ENCODE assay signal across 8 cellular contexts in genomic region chr19:45505996-45506245, GRCh38. TPM values are rescaled to one million over a fixed set of nuclear protein-coding genes. Genes with fewer than 3 reads are reported as not detected.
DNase-seq lines count a peak whose midpoint lies in the region; ATAC-seq and TF ChIP-seq lines count a peak whose summit lies in the region.

No MANE protein-coding gene starts in this region.

- POLR2A ChIA-PET in A673 (lab: Charles Lee; ENCODE audit: low non-redundant PET) = no interaction called here
- POLR2A ChIA-PET in IMR-90 (lab: Charles Lee; ENCODE audit: unreplicated experiment) = no interaction called here

- peak overlapping the region; percentile 83 to 91 for H4K8ac ChIP-seq in IMR-90 (ENCODE audit: low read depth in 2 of 2, low read length in 2 of 2)

- TF ChIP-seq POLR2A in IMR-90 (IDR thresholded peaks at IDR 0.05; ENCODE audit: low read depth, low read length) = no peak

- H2BK5ac ChIP-seq in IMR-90 (ENCODE audit: low read depth, low read length, poor library complexity, severe bottlenecking) = peak overlapping the region; percentile 63

- in situ Hi-C loops in IMR-90 (cut with MboI; ENCODE audit: low sequenced_read_pairs) = no loop called here

- no peaks in the 10 kb centered on the region for H3K36me3 ChIP-seq in A673 (ENCODE audit: insufficient read depth, low read length, poor library complexity, severe bottlenecking)
- peaks cover 2% of the 10 kb centered on the region; the same call in 1 of the 2 replicates for H3K36me3 ChIP-seq in IMR-90 (ENCODE audit: control insufficient read depth, insufficient read depth, low read length)
- H3K36me3 ChIP-seq in mucosa of stomach (ENCODE audit: control insufficient read depth, insufficient read depth, low read length) = no peaks in the 10 kb centered on the region

- dilution Hi-C loops in IMR-90 (cut with HindIII; ENCODE audit: low sequenced_read_pairs, unreplicated experiment) = no loop called here

- peak overlapping the region; percentile 100 for H2AK5ac ChIP-seq in IMR-90 (ENCODE audit: low read depth, low read length)

- H2BK15ac ChIP-seq in IMR-90 (ENCODE audit: low read depth, low read length) = peak overlapping the region; percentile 100; the same call in 2 of the 3 replicates

- WGBS in IMR-90 (ENCODE audit: extremely low coverage in 2 of 2, insufficient read length in 1 of 2), 2 experiments = no CpG with 5 or more reads among the region's 5 CpGs

- peaks cover 0 to 41% of the 10 kb centered on the region in 2 experiments; a peak in 2 of 4 replicates for H3K79me1 ChIP-seq in IMR-90 (ENCODE audit: low read depth in 1 of 2, low read length in 2 of 2)

- H4K5ac ChIP-seq in IMR-90 (ENCODE audit: low read depth, low read length) = peak overlapping the region; percentile 51

- H3K4me2 ChIP-seq in IMR-90 (ENCODE audit: low read depth, low read length) = peak overlapping the region; percentile 81

- peak overlapping the region; percentile 85 for H3K4ac ChIP-seq in IMR-90 (ENCODE audit: low read depth, low read length)

- H3K27me3 ChIP-seq in A673 (replicated peaks; ENCODE audit: insufficient read depth, low read depth, low read length, poor library complexity) = no peaks in the 10 kb centered on the region
- no peaks in the 10 kb centered on the region for H3K27me3 ChIP-seq in IMR-90 (ENCODE audit: control insufficient read depth, insufficient read depth, low read length)
- no peaks in the 10 kb centered on the region for H3K27me3 ChIP-seq in mucosa of stomach (ENCODE audit: control insufficient read depth, insufficient read depth, low read length)

- H2BK120ac ChIP-seq in IMR-90 (ENCODE audit: low read depth, low read length) = peak overlapping the region; percentile 95

- ATAC-seq in IMR-90 (ENCODE audit: low read depth) = no peak

- H4K91ac ChIP-seq in IMR-90 (ENCODE audit: insufficient read depth, low read depth, low read length) = peak overlapping the region; percentile 83

- peak overlapping the region; percentile 91 for H2AK9ac ChIP-seq in IMR-90 (replicated peaks; ENCODE audit: low read depth, low read length, poor library complexity)

- H3K14ac ChIP-seq in IMR-90 (replicated peaks; ENCODE audit: low read depth, low read length) = peak overlapping the region; percentile 97

- H4K20me1 ChIP-seq in IMR-90 (ENCODE audit: insufficient read depth, low read length) = peaks cover 21% of the 10 kb centered on the region

- no peak for TF ChIP-seq RAD21 in IMR-90 (IDR thresholded peaks at IDR 0.05; ENCODE audit: low read length)

- peak overlapping the region; percentile 98 for H2AFZ ChIP-seq in IMR-90 (replicated peaks; ENCODE audit: low read length, poor library complexity)

- intact Hi-C loops in A673 (cut with micrococcal nuclease; ENCODE audit: unreplicated experiment) = loop anchor here (5.0 kb wide), 1 partner anchor 136 kb away; no protein-coding TSS in a partner anchor
- intact Hi-C loops in IMR-90 (cut with micrococcal nuclease) = loop anchor here (5.0 kb wide), 2 partner anchors 136 to 186 kb away; partner anchors contain the start of genes QPCTL and SNRPD2

- peak overlapping the region; percentile 15; the same call in 1 of the 2 replicates for H3K18ac ChIP-seq in IMR-90 (ENCODE audit: low read depth, low read length)

- H3K9me3 ChIP-seq in A673 (ENCODE audit: low read depth, low read length, poor library complexity, severe bottlenecking) (no peaks in the 10 kb centered on the region), IMR-90 (ENCODE audit: control insufficient read depth, insufficient read depth, low read length) (no peaks in the 10 kb centered on the region), mucosa of stomach (ENCODE audit: control insufficient read depth, low read length) (no peaks in the 10 kb centered on the region)

- CTCF ChIA-PET in A673 (lab: Charles Lee) (interaction anchor here (0.7 kb wide), 1 partner anchor 27 kb away, joined by 4 read pairs; no protein-coding TSS in a partner anchor), IMR-90 (lab: Yijun Ruan, JAX) (interaction anchor here (0.6 to 0.7 kb wide), 2 partner anchors 201 to 872 kb away, joined by 3 read pairs; no protein-coding TSS in a partner anchor)

- H3K4me1 ChIP-seq in A673 (ENCODE audit: insufficient read depth, low read length, poor library complexity, severe bottlenecking) (peaks cover 10% of the 10 kb centered on the region), IMR-90 (ENCODE audit: control insufficient read depth, insufficient read depth, low read length) (peaks cover 11% of the 10 kb centered on the region), mucosa of stomach (ENCODE audit: control insufficient read depth, insufficient read depth, low read length) (peaks cover 28% of the 10 kb centered on the region)

- peak overlapping the region; percentile 19 for H3K9ac ChIP-seq in IMR-90 (ENCODE audit: low read depth, low read length)
- peak overlapping the region; percentile 100 for H3K9ac ChIP-seq in mucosa of stomach (ENCODE audit: low read length)

- BruUV-seq in A673 (replicated peaks; lab: Mats Ljungman, UMichigan) = TSS peak; percentile 28
- no TSS peak for BruUV-seq in IMR-90 (replicated peaks; lab: Mats Ljungman, UMichigan)

- peak overlapping the region; percentile 98 for H3K23ac ChIP-seq in IMR-90 (ENCODE audit: low read depth, low read length)

- H3K27ac ChIP-seq in A673 (ENCODE audit: low read depth, low read length, poor library complexity, severe bottlenecking) = peak overlapping the region; percentile 83
- peak overlapping the region; percentile 36 for H3K27ac ChIP-seq in IMR-90 (ENCODE audit: insufficient read depth, low read length)
- H3K27ac ChIP-seq in caudate nucleus (ENCODE audit: low read depth, low read length) = peak overlapping the region; percentile 19

- H3K9me1 ChIP-seq in IMR-90 (ENCODE audit: insufficient read depth, low read length) = peaks cover 12% of the 10 kb centered on the region

- DNase-seq in A673 (ENCODE audit: low spot score) = no peak
- DNase-seq in IMR-90 = no peak
- no peak for DNase-seq in caudate nucleus (lab: John Stamatoyannopoulos, UW)
- no peak for DNase-seq in NCI-H128 (lab: John Stamatoyannopoulos, UW; ENCODE audit: unreplicated experiment)
- no peak for DNase-seq in medulla oblongata (ENCODE audit: extremely low spot score)
- no peak for DNase-seq in germinal center (ENCODE audit: low spot score)
- DNase-seq in NCI-H510A treated with DMSO at 0.1 percent for 48 hours (lab: John Stamatoyannopoulos, UW) = no peak

- H2BK20ac ChIP-seq in IMR-90 (ENCODE audit: low read depth, low read length) = peak overlapping the region; percentile 89

- TF ChIP-seq CTCF in A673 (conservative IDR thresholded peaks at IDR 0.05; ENCODE audit: low read depth, low read length) = no peak
- TF ChIP-seq CTCF in IMR-90 (conservative IDR thresholded peaks at IDR 0.05; ENCODE audit: low read depth, low read length) = no peak

- peak overlapping the region; percentile 93 for H3K4me3 ChIP-seq in A673 (ENCODE audit: low read depth, low read length, poor library complexity, severe bottlenecking)
- H3K4me3 ChIP-seq in IMR-90 (ENCODE audit: insufficient read depth, low read depth, low read length) = peak overlapping the region; percentile 92; the same call in 1 of the 2 replicates
- H3K4me3 ChIP-seq in mucosa of stomach (ENCODE audit: low read length) = peak overlapping the region; percentile 20

- no peak overlapping the region for H3K56ac ChIP-seq in IMR-90 (ENCODE audit: extremely low read depth, insufficient read depth, low read length)

TF ChIP-seq in IMR-90, 13 proteins besides CTCF, POLR2A, EP300 and RAD21:
- no peak for TF ChIP-seq MAZ (IDR thresholded peaks at IDR 0.05; ENCODE audit: borderline replicate concordance, low read depth, low read length)

RNA-seq across cellular contexts. Expression of gene VASP, which starts 1.4 kb away (rescaled TPM):
- total RNA-seq in A673 (2021) (89.6 and 102 TPM in 2 replicates), IMR-90 (2012; rRNA removed) (61.1 and 66.9 TPM in 2 replicates)
- 88.8 and 126 TPM in 2 replicates for polyA plus RNA-seq in IMR-90 (2012; rRNA removed)
- 92.1 and 92.3 TPM in 2 replicates for polyA plus RNA-seq in IMR-90 (2012; cell fraction: cytosol; rRNA removed)
- 91.0 and 119 TPM in 2 replicates for polyA plus RNA-seq in IMR-90 (2012; cell fraction: nucleus; rRNA removed; ENCODE audit: low replicate concordance)

RNA-seq across cellular contexts. Expression of gene PPM1N, which starts 7.7 kb away (rescaled TPM):
- total RNA-seq in A673 (2021) = 0.80 and 1.6 TPM in 2 replicates
- 0.56 and 0.90 TPM in 2 replicates for total RNA-seq in IMR-90 (2012; rRNA removed)
- polyA plus RNA-seq in IMR-90 (2012; rRNA removed) = 1.6 TPM in 2 replicates
- 2.0 and 2.9 TPM in 2 replicates for polyA plus RNA-seq in IMR-90 (2012; cell fraction: cytosol; rRNA removed)
- polyA plus RNA-seq in IMR-90 (2012; cell fraction: nucleus; rRNA removed; ENCODE audit: low replicate concordance) = 3.4 and 4.5 TPM in 2 replicates

RNA-seq across cellular contexts. Expression of gene RTN2, which starts 9.1 kb away (rescaled TPM):
- total RNA-seq in A673 (2021) (6.6 and 9.1 TPM in 2 replicates), IMR-90 (2012; rRNA removed) (5.3 and 5.7 TPM in 2 replicates)
- 17.4 and 19.4 TPM in 2 replicates for polyA plus RNA-seq in IMR-90 (2012; rRNA removed)
- polyA plus RNA-seq in IMR-90 (2012; cell fraction: cytosol; rRNA removed) = 16.9 and 38.3 TPM in 2 replicates
- polyA plus RNA-seq in IMR-90 (2012; cell fraction: nucleus; rRNA removed; ENCODE audit: low replicate concordance) = 11.9 and 20.0 TPM in 2 replicates

RNA-seq across cellular contexts. Expression of gene FOSB, which starts 38.1 kb away (rescaled TPM):
- total RNA-seq in A673 (2021) (1.0 and 1.9 TPM in 2 replicates), IMR-90 (2012; rRNA removed) (11.1 and 31.9 TPM in 2 replicates)
- 15.6 and 60.1 TPM in 2 replicates for polyA plus RNA-seq in IMR-90 (2012; rRNA removed)
- 52.4 and 90.3 TPM in 2 replicates for polyA plus RNA-seq in IMR-90 (2012; cell fraction: cytosol; rRNA removed)
- polyA plus RNA-seq in IMR-90 (2012; cell fraction: nucleus; rRNA removed; ENCODE audit: low replicate concordance) = 982 and 1,348 TPM in 2 replicates

Comparison
In these comparisons a context has a peak if more than half of its experiments do, and no peak if none do; other contexts are left out.
1. H3K27ac ChIP-seq: peak in every context shown above with its lines; median percentile 83 in A673; 36 in IMR-90; 19 in caudate nucleus.
2. H3K4me3 ChIP-seq: peak in every context shown above with its lines; median percentile 93 in A673; 92 in IMR-90; 20 in mucosa of stomach.